1 cellular context compared by ENCODE assay signal in genomic region chr2:39499336-39499735, GRCh38.
TF ChIP-seq lines count a peak whose summit lies in the region.

No MANE protein-coding gene starts in this region.

TF ChIP-seq in GM23338, 12 proteins besides CTCF, POLR2A, EP300 and RAD21 (continued from another document):
- TF ChIP-seq ZNF462 (CRISPR knock-in tag; IDR thresholded peaks at IDR 0.05), result no peak
- TF ChIP-seq POLR2AphosphoS5 (IDR thresholded peaks at IDR 0.05; ENCODE audit: low read depth), result no peak
- TF ChIP-seq ETS1 (IDR thresholded peaks at IDR 0.05), result no peak
- TF ChIP-seq ZNF114 (CRISPR knock-in tag; IDR thresholded peaks at IDR 0.05), result no peak
- TF ChIP-seq EZH2phosphoT487 (IDR thresholded peaks at IDR 0.05; ENCODE audit: unreplicated experiment), result no peak
